In the genomic region with DNA sequence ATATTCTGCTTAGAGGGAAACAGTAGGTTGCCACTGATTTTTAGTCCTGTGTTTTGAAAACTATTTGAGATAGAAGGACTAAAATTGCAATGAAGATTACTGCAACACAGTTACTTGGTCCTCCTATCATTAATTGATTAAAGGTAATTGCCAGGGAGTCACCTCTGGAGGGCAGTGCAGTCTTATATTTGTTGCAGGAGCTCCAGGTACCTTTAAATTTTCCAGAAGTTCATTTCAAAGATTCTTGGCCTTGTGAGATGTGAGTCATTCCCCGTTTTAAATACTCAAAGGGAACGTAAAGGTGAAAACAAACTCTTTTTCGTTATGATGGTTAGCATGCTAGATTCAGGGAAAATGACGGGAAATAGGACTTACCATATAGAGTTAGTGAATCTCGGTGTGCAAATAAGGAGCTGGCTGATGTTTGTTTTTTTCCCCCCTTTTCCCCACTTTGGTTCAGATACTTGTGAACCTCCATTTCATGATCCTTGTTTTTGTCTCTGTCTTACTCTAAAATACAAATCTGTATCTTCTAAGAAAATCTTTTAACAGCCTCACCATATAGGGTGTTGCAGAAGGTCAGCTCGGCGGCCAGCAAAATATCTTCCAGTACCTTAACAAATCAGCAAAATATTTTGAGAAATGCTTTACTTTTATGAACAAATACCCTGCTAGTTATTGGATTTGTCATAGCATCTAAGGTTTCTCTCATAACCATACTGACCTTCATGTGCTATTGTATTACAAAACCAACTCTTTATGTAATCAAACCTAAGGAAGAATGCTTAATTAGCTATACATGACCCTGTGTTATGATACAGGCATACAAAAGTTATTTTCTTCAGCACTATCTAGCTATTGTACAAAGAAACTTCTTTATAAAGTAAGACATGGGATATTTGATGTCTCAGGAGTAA, we compare ENCODE assay signal across 1 cellular context.
TF ChIP-seq lines count a peak whose summit lies in the region.

No MANE protein-coding gene starts in this region.

TF ChIP-seq in HEK293, 187 proteins besides CTCF, POLR2A, EP300 and RAD21 (continued from another document):
- TF ChIP-seq, protein P1, sequence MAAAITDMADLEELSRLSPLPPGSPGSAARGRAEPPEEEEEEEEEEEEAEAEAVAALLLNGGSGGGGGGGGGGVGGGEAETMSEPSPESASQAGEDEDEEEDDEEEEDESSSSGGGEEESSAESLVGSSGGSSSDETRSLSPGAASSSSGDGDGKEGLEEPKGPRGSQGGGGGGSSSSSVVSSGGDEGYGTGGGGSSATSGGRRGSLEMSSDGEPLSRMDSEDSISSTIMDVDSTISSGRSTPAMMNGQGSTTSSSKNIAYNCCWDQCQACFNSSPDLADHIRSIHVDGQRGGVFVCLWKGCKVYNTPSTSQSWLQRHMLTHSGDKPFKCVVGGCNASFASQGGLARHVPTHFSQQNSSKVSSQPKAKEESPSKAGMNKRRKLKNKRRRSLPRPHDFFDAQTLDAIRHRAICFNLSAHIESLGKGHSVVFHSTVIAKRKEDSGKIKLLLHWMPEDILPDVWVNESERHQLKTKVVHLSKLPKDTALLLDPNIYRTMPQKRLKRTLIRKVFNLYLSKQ (tag by site-specific recombination; IDR thresholded peaks at IDR 0.05; ENCODE audit: borderline replicate concordance): no peak
TF ChIP-seq in HEK293: peak in this region for 3.
